ENCODE assay signal across 26 cellular contexts in the genomic region with DNA sequence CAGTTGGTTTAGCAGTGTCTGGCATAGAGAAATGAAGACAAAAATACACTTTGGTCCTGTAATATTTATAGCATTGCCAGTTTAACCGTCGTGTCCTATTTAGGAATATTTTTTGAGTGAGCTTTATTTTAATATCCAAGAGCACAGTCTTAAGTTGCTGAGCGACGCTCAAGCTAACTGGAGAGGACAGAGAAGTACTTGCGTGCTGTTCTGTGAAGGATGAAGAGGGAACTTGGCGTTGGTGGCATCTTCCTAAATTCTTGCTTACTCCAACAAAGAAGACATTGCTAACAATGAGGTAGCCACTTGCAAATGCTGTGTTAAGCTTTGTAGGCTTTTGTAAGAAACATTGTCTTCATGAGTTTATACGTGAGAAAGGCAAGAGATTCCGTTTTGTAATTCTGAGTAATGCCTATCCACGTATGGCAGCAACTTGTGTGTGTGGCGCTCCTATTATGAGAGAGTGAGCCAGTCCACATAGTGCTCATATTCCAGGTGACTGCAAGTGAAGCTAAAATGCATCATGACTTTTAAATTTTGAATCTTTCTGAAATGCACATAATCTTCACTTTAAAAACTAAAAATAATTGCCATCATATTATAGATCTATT. TPM values are rescaled to one million over a fixed set of nuclear protein-coding genes. Genes with fewer than 3 reads are reported as not detected.
DNase-seq lines count a peak whose midpoint lies in the region; ATAC-seq and TF ChIP-seq lines count a peak whose summit lies in the region.
"Had no signal": no experiment of that assay in that cellular context is flagged by ENCODE, and none has a peak within 500 bp of the region (broad histone marks: within the 10 kb centered on the region; RNA-seq: fewer than 3 reads in every experiment).

No MANE protein-coding gene starts in this region.

- CTCF ChIA-PET in GM10248 (lab: Yijun Ruan, JAX) = interaction anchor here (1.0 to 1.5 kb wide), 3 partner anchors 11 to 18 kb away, joined by 3 to 4 read pairs (median 3); no protein-coding TSS in a partner anchor

- no peaks in the 10 kb centered on the region for H3K27me3 ChIP-seq in esophagus squamous epithelium
- no peaks in the 10 kb centered on the region for H3K27me3 ChIP-seq in rectal smooth muscle tissue (ENCODE audit: control insufficient read depth, insufficient read depth, low read length)
- H3K27me3 ChIP-seq in aorta (ENCODE audit: control insufficient read depth in 1 of 2, insufficient read depth in 2 of 2, low read length in 1 of 2) = no peaks in the 10 kb centered on the region
- H3K27me3 ChIP-seq in MG63 = no peaks in the 10 kb centered on the region
- H3K27me3 ChIP-seq: tibial nerve had no signal

- H3K36me3 ChIP-seq in esophagus squamous epithelium (no peaks in the 10 kb centered on the region), rectal smooth muscle tissue (ENCODE audit: control insufficient read depth, insufficient read depth, low read length) (no peaks in the 10 kb centered on the region), aorta (ENCODE audit: control insufficient read depth in 1 of 2, insufficient read depth in 2 of 2, low read length in 1 of 2) (no peaks in the 10 kb centered on the region), MG63 (no peaks in the 10 kb centered on the region)
- H3K36me3 ChIP-seq: tibial nerve had no signal

- no peak overlapping the region for H3K9ac ChIP-seq in rectal smooth muscle tissue (ENCODE audit: low read length)

- peak; percentile 32 for ATAC-seq in Right ventricle myocardium superior (ENCODE audit: poor library complexity)
- no peak for ATAC-seq in Right ventricle myocardium inferior
- peak; percentile 81 for ATAC-seq in aorta (ENCODE audit: low FRiP score)
- ATAC-seq: activated T-helper 17 cell treated with anti-CD3 and anti-CD28 coated beads, Interleukin-2, amount 50 U/mL, for 72 hours; SK-N-SH treated with all-trans-retinoic acid at 6 μM for 48 hours; WTC11 had no signal

- POLR2A ChIA-PET in GM10248 (lab: Yijun Ruan, JAX) = no interaction called here

- no peak for TF ChIP-seq CTCF in esophagus squamous epithelium (IDR thresholded peaks at IDR 0.05)
- no peak for TF ChIP-seq CTCF in GM10248 (IDR thresholded peaks at IDR 0.05; ENCODE audit: control extremely low read depth, extremely low read depth, low read depth, missing control alignments)

- DNase-seq in Right ventricle myocardium superior = no peak
- no peak for DNase-seq in Right ventricle myocardium inferior (ENCODE audit: missing footprints)
- no peak for DNase-seq in esophagus squamous epithelium (lab: John Stamatoyannopoulos, UW)
- DNase-seq in aorta = no peak
- DNase-seq in GM10248 (ENCODE audit: extremely low spot score) = no peak
- DNase-seq in MG63 = no peak
- DNase-seq in activated T-cell treated with anti-CD3 and anti-CD28 coated beads for 4 hours = no peak
- DNase-seq: 8988T; CD4-positive, alpha-beta memory T cell; central memory CD4-positive, alpha-beta T cell; dermis blood vessel endothelial cell; EL; head of caudate nucleus; HFFc6; NCI-H1694; NCI-H526 treated with DMSO at 0.1 percent for 48 hours; RPMI8226; stimulated activated CD4-positive, alpha-beta T cell treated with anti-CD3 and anti-CD28 coated beads, Interleukin-12 subunit alpha, Interleukin-12 subunit beta, amount 100 ng/mL, for 4 hours; stimulated activated CD4-positive, alpha-beta T cell treated with anti-CD3 and anti-CD28 coated beads, Interleukin-4, amount 100 ng/mL, for 4 hours; stimulated activated naive CD4-positive, alpha-beta T cell treated with Interleukin-2 at 50 U/mL for 16 hours had no signal

- peaks cover 0 to 35% (median 0%) of the 10 kb centered on the region in 3 donors for H3K4me1 ChIP-seq in esophagus squamous epithelium
- H3K4me1 ChIP-seq in rectal smooth muscle tissue (ENCODE audit: control insufficient read depth, insufficient read depth, low read length) = peaks cover 37% of the 10 kb centered on the region
- H3K4me1 ChIP-seq in aorta (ENCODE audit: control insufficient read depth in 1 of 2, insufficient read depth in 2 of 2, low read length in 2 of 2) = peaks cover 7 to 14% of the 10 kb centered on the region in 2 donors

- intact Hi-C loops in Right ventricle myocardium superior (cut with DNase I) = no loop called here
- intact Hi-C loops in Right ventricle myocardium inferior (cut with DNase I) = no loop called here
- intact Hi-C loops in esophagus squamous epithelium (cut with DNase I) = no loop called here
- intact Hi-C loops in aorta (cut with DNase I) = no loop called here

- no peaks in the 10 kb centered on the region for H3K9me3 ChIP-seq in esophagus squamous epithelium
- no peaks in the 10 kb centered on the region for H3K9me3 ChIP-seq in aorta (ENCODE audit: control insufficient read depth, low read length)
- H3K9me3 ChIP-seq in MG63 = no peaks in the 10 kb centered on the region
- H3K9me3 ChIP-seq: tibial nerve had no signal

- WGBS in esophagus squamous epithelium, 2 donors = 75 to 82% methylated on average over 10 of the region's 10 CpGs
- 7% methylated on average over 10 of the region's 10 CpGs for WGBS in aorta, 2 donors

- no peak for TF ChIP-seq POLR2A in esophagus squamous epithelium (IDR thresholded peaks at IDR 0.05)

- H3K27ac ChIP-seq in esophagus squamous epithelium (peak overlapping the region in 3 of 4 donors; percentile 56 to 68 (median 63)), rectal smooth muscle tissue (ENCODE audit: low read depth, low read length) (peak overlapping the region; percentile 73), aorta (ENCODE audit: low read depth in 1 of 2, low read length in 2 of 2) (peak overlapping the region; percentile 36 to 93)

- H3K4me3 ChIP-seq in esophagus squamous epithelium (peak overlapping the region in 1 of 4 donors; percentile 4), rectal smooth muscle tissue (ENCODE audit: low read length) (no peak overlapping the region), aorta (ENCODE audit: low read length in 2 of 2) (peak overlapping the region; percentile 38 to 46), MG63 (no peak overlapping the region)
- H3K4me3 ChIP-seq: tibial nerve had no signal

RNA-seq across cellular contexts. Expression of gene SYNPO2, which starts 50.6 kb away (rescaled TPM):
- total RNA-seq in Right ventricle myocardium superior (196 TPM), Right ventricle myocardium inferior (206 TPM), esophagus squamous epithelium (100 to 1,000 TPM in 2 of 4 donors, 10 to 100 TPM in 2; 19.0 to 418 (median 84.2) TPM), aorta (1,000 to 10,000 TPM in 1 of 2 donors, 100 to 1,000 TPM in 1; 393 to 1,531 TPM)
- polyA plus RNA-seq in aorta = 100 to 1,000 TPM in 1 of 2 donors, 10 to 100 TPM in 1; 85.9 to 154 TPM
- total RNA-seq in MG63 (2014; rRNA removed; shearing (Covaris generic); ENCODE audit: low replicate concordance) = 0.10 and 0.46 TPM in 2 replicates
- total RNA-seq: HT-29 had no signal

Comparison
In these comparisons a context has a peak if more than half of its experiments do, and no peak if none do; other contexts are left out.
1. H3K4me3 ChIP-seq: peak in aorta (2 of 2); none in rectal smooth muscle tissue (single experiment) and MG63 (single experiment).
2. RNA of gene SYNPO2, which starts 50.6 kb away (total RNA-seq): 393 to 1,531 TPM in aorta, 206 TPM in Right ventricle myocardium inferior (single experiment), 196 TPM in Right ventricle myocardium superior (single experiment) and 19.0 to 418 TPM in esophagus squamous epithelium; 0.10 to 0.46 TPM in MG63; every median in the first group is over 10 times any median in the second.
3. Peak in every context shown above with its lines, with median percentiles within 50 percentile points of each other: H3K27ac ChIP-seq.